ENCODE assay signal across 17 cellular contexts in the genomic region with DNA sequence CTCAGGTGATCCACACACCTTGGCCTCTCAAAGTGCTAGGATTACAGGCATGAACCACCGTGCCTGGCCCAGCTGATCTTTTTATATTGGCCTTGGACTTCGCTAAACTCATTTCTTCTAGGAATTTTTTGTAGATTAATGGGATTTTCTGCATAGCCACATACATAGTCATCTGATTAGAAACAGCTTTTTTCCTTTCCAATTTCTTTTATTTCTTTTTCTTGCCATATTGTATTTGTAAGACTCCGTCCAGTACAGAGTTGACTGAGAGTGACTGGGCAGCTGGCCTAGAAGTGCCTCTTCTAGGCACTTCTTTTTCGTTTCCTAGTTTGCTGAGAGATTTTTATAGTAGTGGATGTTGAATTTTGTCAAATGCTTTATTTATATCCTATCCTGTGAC.
"Had no signal": no experiment of that assay in that cellular context is flagged by ENCODE, and none has a peak within 500 bp of the region (broad histone marks: within the 10 kb centered on the region; RNA-seq: fewer than 3 reads in every experiment).

No MANE protein-coding gene starts in this region.

- H3K27ac Mint-ChIP-seq: activated CD4-positive, alpha-beta T cell treated with anti-CD3 and anti-CD28 coated beads, Interleukin-2, amount 10 ng/mL, durations not matched to agents 7 days and 5 days; dendritic cell treated with granulocyte-macrophage colony-stimulating factor and Interleukin-4, amounts not matched to agents 40 ng/mL and 50 ng/mL, for 4 days; natural killer cell had no signal

- ATAC-seq: left lobe of liver, natural killer cell had no signal

- DNase-seq: activated CD4-positive, alpha-beta T cell treated with anti-CD3 and anti-CD28 coated beads, Interleukin-2, amount 10 ng/mL, durations not matched to agents 7 days and 5 days; activated naive CD4-positive, alpha-beta T cell treated with anti-CD3 and anti-CD28 coated beads, Interleukin-2, amount 50 U/mL, for 16 hours; cerebellar nuclear complex; effector memory CD4-positive, alpha-beta T cell; hippocampal formation; mammary epithelial cell; natural killer cell; retina; stimulated activated CD4-positive, alpha-beta T cell treated with anti-CD3 and anti-CD28 coated beads, Interleukin-15, amount 100 ng/mL, for 24 hours; stimulated activated CD4-positive, alpha-beta T cell treated with anti-CD3 and anti-CD28 coated beads, Interleukin-4, amount 100 ng/mL, for 24 hours; stimulated activated naive CD4-positive, alpha-beta T cell; T-helper 9 cell; tibial artery had no signal

- H3K4me3 ChIP-seq: tibial artery had no signal

- H3K27me3 Mint-ChIP-seq: activated CD4-positive, alpha-beta T cell treated with anti-CD3 and anti-CD28 coated beads, Interleukin-2, amount 10 ng/mL, durations not matched to agents 7 days and 5 days; dendritic cell treated with granulocyte-macrophage colony-stimulating factor and Interleukin-4, amounts not matched to agents 40 ng/mL and 50 ng/mL, for 4 days had no signal

- H3K9me3 Mint-ChIP-seq: activated CD4-positive, alpha-beta T cell treated with anti-CD3 and anti-CD28 coated beads, Interleukin-2, amount 10 ng/mL, durations not matched to agents 7 days and 5 days; brain; natural killer cell had no signal

- H3K27me3 ChIP-seq: neutrophil, tibial artery had no signal

- H3K4me3 Mint-ChIP-seq: activated CD4-positive, alpha-beta T cell treated with anti-CD3 and anti-CD28 coated beads, Interleukin-2, amount 10 ng/mL, durations not matched to agents 7 days and 5 days; dendritic cell treated with granulocyte-macrophage colony-stimulating factor and Interleukin-4, amounts not matched to agents 40 ng/mL and 50 ng/mL, for 4 days; natural killer cell had no signal

- H3K36me3 Mint-ChIP-seq: natural killer cell had no signal

- H3K36me3 ChIP-seq: neutrophil, tibial artery had no signal
